In the genomic region with DNA sequence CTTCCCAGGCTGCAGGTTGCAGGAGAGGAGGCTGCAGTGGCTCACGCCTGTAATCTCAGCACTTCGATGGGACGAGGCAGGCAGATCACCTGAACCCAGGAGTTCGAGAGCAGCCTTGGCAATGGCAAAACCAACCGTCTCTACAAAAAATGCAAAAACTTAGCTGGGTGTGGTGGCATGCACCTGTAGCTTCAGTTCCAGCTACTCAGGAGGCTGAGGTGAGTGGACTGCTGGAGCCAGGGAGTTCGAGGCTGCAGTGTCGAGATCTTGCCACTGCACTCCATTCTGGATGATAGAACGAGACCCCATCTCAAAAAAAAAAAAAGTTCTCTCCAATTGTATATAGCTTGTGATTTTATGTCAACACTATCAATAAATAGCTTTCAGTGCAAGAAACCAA, we compare ENCODE assay signal across 34 cellular contexts. TPM values are rescaled to one million over a fixed set of nuclear protein-coding genes. Genes with fewer than 3 reads are reported as not detected.
"Had no signal": no experiment of that assay in that cellular context is flagged by ENCODE, and none has a peak within 500 bp of the region (broad histone marks: within the 10 kb centered on the region; RNA-seq: fewer than 3 reads in every experiment).

No MANE protein-coding gene starts in this region.

- H3K36me3 Mint-ChIP-seq: natural killer cell treated with Interleukin-12 subunit alpha and Interleukin-12 subunit beta and Interleukin-15 and Interleukin-18, amount 100 ng/mL, for 72 hours; stimulated activated effector memory CD8-positive, alpha-beta T cell treated with anti-CD3 and anti-CD28 coated beads, Interleukin-12 subunit alpha, Interleukin-12 subunit beta, amount 100 ng/mL, for 72 hours had no signal

- H2AFZ ChIP-seq: hepatocyte, neural progenitor cell had no signal

- H3K27ac ChIP-seq: epithelial cell of prostate, foreskin keratinocyte, heart left ventricle, hepatocyte, left lung, neural progenitor cell, prostate gland, right atrium auricular region, sigmoid colon, stomach, thyroid gland had no signal

- H3K79me2 ChIP-seq: hepatocyte had no signal

- H3K4me3 Mint-ChIP-seq: endodermal cell; mesothelial cell of epicardium; natural killer cell treated with Interleukin-12 subunit alpha and Interleukin-12 subunit beta and Interleukin-15 and Interleukin-18, amount 100 ng/mL, for 72 hours; neural progenitor cell; stimulated activated effector memory CD8-positive, alpha-beta T cell treated with anti-CD3 and anti-CD28 coated beads, Interleukin-12 subunit alpha, Interleukin-12 subunit beta, amount 100 ng/mL, for 72 hours had no signal

- H3K27me3 ChIP-seq: foreskin keratinocyte, gastroesophageal sphincter, heart left ventricle, hepatocyte, left lung, neural progenitor cell, right atrium auricular region, sigmoid colon, stomach, thyroid gland had no signal

- H3K4me1 Mint-ChIP-seq: mesothelial cell of epicardium; neural progenitor cell; stimulated activated effector memory CD8-positive, alpha-beta T cell treated with anti-CD3 and anti-CD28 coated beads, Interleukin-12 subunit alpha, Interleukin-12 subunit beta, amount 100 ng/mL, for 72 hours had no signal

- DNase-seq: effector CD8-positive, alpha-beta T cell; endodermal cell; foreskin keratinocyte; heart left ventricle; left cardiac atrium; mesenchymal stem cell; mucosa of descending colon; naive B cell; nucleus accumbens; sigmoid colon; stimulated activated CD4-positive, alpha-beta T cell treated with anti-CD3 and anti-CD28 coated beads, Interleukin-2, amount 100 ng/mL, for 24 hours; stimulated activated CD4-positive, alpha-beta T cell treated with anti-CD3 and anti-CD28 coated beads, Interleukin-4, amount 100 ng/mL, for 24 hours; stimulated activated naive CD4-positive, alpha-beta T cell treated with Interleukin-2 at 50 U/mL for 16 hours; thyroid gland; trophoblast cell had no signal

- H3K27me3 Mint-ChIP-seq: naive B cell had no signal

- H3K9ac ChIP-seq: neural progenitor cell had no signal

- H3K27ac Mint-ChIP-seq: endodermal cell; mesothelial cell of epicardium; natural killer cell treated with Interleukin-12 subunit alpha and Interleukin-12 subunit beta and Interleukin-15 and Interleukin-18, amount 100 ng/mL, for 72 hours; neural progenitor cell; stimulated activated effector memory CD8-positive, alpha-beta T cell treated with anti-CD3 and anti-CD28 coated beads, Interleukin-12 subunit alpha, Interleukin-12 subunit beta, amount 100 ng/mL, for 72 hours had no signal

- H3K9me3 Mint-ChIP-seq: natural killer cell treated with Interleukin-12 subunit alpha and Interleukin-12 subunit beta and Interleukin-15 and Interleukin-18, amount 100 ng/mL, for 72 hours; stimulated activated effector memory CD8-positive, alpha-beta T cell treated with anti-CD3 and anti-CD28 coated beads, Interleukin-12 subunit alpha, Interleukin-12 subunit beta, amount 100 ng/mL, for 72 hours had no signal

- H3K4me3 ChIP-seq: gastroesophageal sphincter, heart left ventricle, hepatocyte, left lung, mucosa of descending colon, neural progenitor cell, prostate gland, right atrium auricular region, sigmoid colon, stomach, thyroid gland had no signal

- H3K4me2 ChIP-seq: hepatocyte, neural progenitor cell had no signal

- H3K36me3 ChIP-seq: neural progenitor cell, prostate gland had no signal

- H3K9me3 ChIP-seq: gastroesophageal sphincter, left lung, mucosa of descending colon, prostate gland, right atrium auricular region, sigmoid colon, stomach, thyroid gland had no signal

- H3K4me1 ChIP-seq: foreskin keratinocyte, left lung, neural progenitor cell, prostate gland, right atrium auricular region, sigmoid colon, thyroid gland had no signal

- ATAC-seq: esophagus mucosa; foreskin keratinocyte; heart left ventricle; left cardiac atrium; natural killer cell treated with Interleukin-12 subunit alpha and Interleukin-12 subunit beta and Interleukin-15 and Interleukin-18, amount 100 ng/mL, for 72 hours; stimulated activated effector memory CD8-positive, alpha-beta T cell treated with anti-CD3 and anti-CD28 coated beads, Interleukin-12 subunit alpha, Interleukin-12 subunit beta, amount 100 ng/mL, for 72 hours had no signal

RNA-seq across cellular contexts. Expression of a gene that starts 26.8 kb away (rescaled TPM):
- total RNA-seq: endodermal cell; esophagus mucosa; foreskin keratinocyte; gastroesophageal sphincter; hepatocyte; kidney epithelial cell; left cardiac atrium; left lung; lower leg skin; lung microvascular endothelial cell; mesothelial cell of epicardium; mucosa of descending colon; natural killer cell treated with Interleukin-12 subunit alpha and Interleukin-12 subunit beta and Interleukin-15 and Interleukin-18, amount 100 ng/mL, for 72 hours; osteocyte; prostate gland; sigmoid colon; subcutaneous adipose tissue; thyroid gland; ureter had no signal
- polyA plus RNA-seq: fibroblast of lung, foreskin keratinocyte, heart left ventricle, hepatocyte, sigmoid colon, stomach had no signal
